ENCODE assay signal across 1 cellular context in genomic region chr11:94128171-94128745, GRCh38.
TF ChIP-seq lines count a peak whose summit lies in the region.

No MANE protein-coding gene starts in this region.

TF ChIP-seq in HepG2, 621 proteins besides CTCF, POLR2A, EP300 and RAD21 (continued from another document and continues in another):
- TF ChIP-seq ZNF280D (CRISPR knock-in tag; IDR thresholded peaks at IDR 0.05) (no peak), PHF20 (CRISPR knock-in tag; IDR thresholded peaks at IDR 0.05) (0 out of 2 replicates have a peak, but pooled peaks have one; percentile 3), RELA (CRISPR knock-in tag; IDR thresholded peaks at IDR 0.05) (no peak), ZNF335 (CRISPR knock-in tag; IDR thresholded peaks at IDR 0.05) (peak; percentile 25; the same call in 1 of the 2 replicates), ATF7 (IDR thresholded peaks at IDR 0.05) (no peak), ATF7 (CRISPR knock-in tag; IDR thresholded peaks at IDR 0.05) (0 out of 2 replicates have a peak, but pooled peaks have one; percentile 13), EED (CRISPR knock-in tag; IDR thresholded peaks at IDR 0.05) (no peak), ZNF615 (CRISPR knock-in tag; IDR thresholded peaks at IDR 0.05; ENCODE audit: borderline replicate concordance) (0 out of 2 replicates have a peak, but pooled peaks have one; percentile 86), MED1 (CRISPR knock-in tag; IDR thresholded peaks at IDR 0.05) (no peak), TRIM24 (CRISPR knock-in tag; IDR thresholded peaks at IDR 0.05) (no peak), TFE3 (CRISPR knock-in tag; IDR thresholded peaks at IDR 0.05) (no peak; the same call in 1 of the 2 replicates), AHR (CRISPR knock-in tag; IDR thresholded peaks at IDR 0.05) (no peak), SMARCC2 (IDR thresholded peaks at IDR 0.05) (no peak), IKZF5 (CRISPR knock-in tag; IDR thresholded peaks at IDR 0.05) (no peak), FOXK2 (IDR thresholded peaks at IDR 0.05) (no peak), FLYWCH1 (CRISPR knock-in tag; IDR thresholded peaks at IDR 0.05) (no peak), KLF13 (CRISPR knock-in tag; IDR thresholded peaks at IDR 0.05) (no peak), FOXC1 (CRISPR knock-in tag; IDR thresholded peaks at IDR 0.05; ENCODE audit: borderline replicate concordance) (no peak), SNAPC2 (CRISPR knock-in tag; IDR thresholded peaks at IDR 0.05) (no peak), KIAA2018 (CRISPR knock-in tag; IDR thresholded peaks at IDR 0.05; ENCODE audit: borderline replicate concordance) (no peak), ZNF30 (CRISPR knock-in tag; IDR thresholded peaks at IDR 0.05) (no peak), ZBTB3 (CRISPR knock-in tag; IDR thresholded peaks at IDR 0.05; ENCODE audit: borderline replicate concordance, low read depth) (no peak), ELF3 (CRISPR knock-in tag; IDR thresholded peaks at IDR 0.05) (no peak), ZNF558 (CRISPR knock-in tag; IDR thresholded peaks at IDR 0.05; ENCODE audit: borderline replicate concordance) (0 out of 2 replicates have a peak, but pooled peaks have one; percentile 1), TARDBP (CRISPR knock-in tag; IDR thresholded peaks at IDR 0.05) (no peak; the same call in 1 of the 2 replicates), RBM39 (IDR thresholded peaks at IDR 0.05; ENCODE audit: low read depth, low read length, poor library complexity, severe bottlenecking) (no peak), NFE2 (CRISPR knock-in tag; IDR thresholded peaks at IDR 0.05) (no peak), SATB2 (CRISPR knock-in tag; IDR thresholded peaks at IDR 0.05) (no peak), NAIF1 (CRISPR knock-in tag; IDR thresholded peaks at IDR 0.05; ENCODE audit: borderline replicate concordance) (peak; percentile 42; the same call in 1 of the 2 replicates), SKIL (CRISPR knock-in tag; IDR thresholded peaks at IDR 0.05; ENCODE audit: borderline replicate concordance) (0 out of 2 replicates have a peak, but pooled peaks have one; percentile 2), ZNF407 (CRISPR knock-in tag; IDR thresholded peaks at IDR 0.05; ENCODE audit: not compliant biosample characterization) (peak; percentile 8), AGO2 (optimal IDR thresholded peaks at IDR 0.05; ENCODE audit: low read depth, low read length) (no peak), REPIN1 (CRISPR knock-in tag; IDR thresholded peaks at IDR 0.05; ENCODE audit: borderline replicate concordance, low read depth) (0 out of 2 replicates have a peak, but pooled peaks have one; percentile 42), ZBTB42 (CRISPR knock-in tag; IDR thresholded peaks at IDR 0.05) (no peak), ZBTB38 (CRISPR knock-in tag; IDR thresholded peaks at IDR 0.05) (no peak)
